Comparison of ENCODE assay signal across 8 cellular contexts in genomic region chr13:39684531-39685137, GRCh38. TPM values are rescaled to one million over a fixed set of nuclear protein-coding genes. Genes with fewer than 3 reads are reported as not detected.
DNase-seq lines count a peak whose midpoint lies in the region; ATAC-seq and TF ChIP-seq lines count a peak whose summit lies in the region.

No MANE protein-coding gene starts in this region.

- H3K79me2 ChIP-seq in HCT116 (ENCODE audit: insufficient read depth, low read length): no peaks in the 10 kb centered on the region

- 67 to 75% (median 70%) methylated on average over 3 of the region's 3 CpGs for WGBS in spleen, 5 donors

- H3K27ac Mint-ChIP-seq in activated naive CD8-positive, alpha-beta T cell treated with anti-CD3 and anti-CD28 coated beads, Interleukin-2, amount 50 U/mL, for 24 hours: no peak overlapping the region

- H3K27ac ChIP-seq in HCT116 (ENCODE audit: low read depth, low read length) (no peak overlapping the region), RWPE2 (ENCODE audit: poor library complexity, severe bottlenecking) (no peak overlapping the region), spleen (no peak overlapping the region)

- DNase-seq in Ammon's horn (ENCODE audit: low spot score) (peak; percentile 5), HCT116 (ENCODE audit: low read depth, low spot score) (peak; percentile 15), RWPE2 (ENCODE audit: low spot score) (no peak), foreskin melanocyte (peak; percentile 35), spleen (no peak), HPDE6-E6E7 (ENCODE audit: extremely low spot score) (no peak)
- DNase-seq in activated naive CD8-positive, alpha-beta T cell treated with anti-CD3 and anti-CD28 coated beads, Interleukin-2, amount 50 U/mL, for 24 hours: no peak

- H3K4me2 ChIP-seq in HCT116 (ENCODE audit: low read length): no peak overlapping the region

- POLR2A ChIA-PET in HCT116 (lab: Charles Lee): no interaction called here

- H3K4me1 ChIP-seq in HCT116 (ENCODE audit: control insufficient read depth in 1 of 2, insufficient read depth in 2 of 2, low read length in 2 of 2) (no peaks in the 10 kb centered on the region), RWPE2 (ENCODE audit: insufficient read depth, poor library complexity, severe bottlenecking) (no peaks in the 10 kb centered on the region), spleen (peaks cover 0 to 12% (median 0%) of the 10 kb centered on the region in 6 donors)

- H3K4me3 ChIP-seq in HCT116 (replicated peaks in 1 of 2; ENCODE audit: low read depth in 1 of 2, low read length in 2 of 2) (no peak overlapping the region), RWPE2 (ENCODE audit: severe bottlenecking) (no peak overlapping the region), spleen (no peak overlapping the region)

- H2AFZ ChIP-seq in HCT116 (ENCODE audit: low read depth, low read length, poor library complexity, severe bottlenecking): no peak overlapping the region

- BruUV-seq in HCT116 (replicated peaks; lab: Mats Ljungman, UMichigan): no TSS peak

- TF ChIP-seq RAD21 in HCT116 (IDR thresholded peaks at IDR 0.05; ENCODE audit: low read depth): peak; percentile 39

- H3K27me3 ChIP-seq in HCT116 (ENCODE audit: insufficient read depth, low read length): no peaks in the 10 kb centered on the region
- H3K27me3 ChIP-seq in RWPE2 (ENCODE audit: insufficient read depth, poor library complexity, severe bottlenecking): no peaks in the 10 kb centered on the region
- H3K27me3 ChIP-seq in spleen (replicated peaks in 1 of 7): no peaks in the 10 kb centered on the region

- RAD21 ChIA-PET in HCT116 (lab: Charles Lee; ENCODE audit: low non-redundant PET in 1 of 2, low total read pairs in 2 of 2, uncharacterized antibody in 2 of 2, unreplicated experiment in 2 of 2): no interaction called here

- peak; percentile 67 for ATAC-seq in HCT116
- ATAC-seq in RWPE2 (ENCODE audit: low read depth): 0 out of 3 replicates have a peak, but pooled peaks have one; percentile 29
- no peak for ATAC-seq in HG03196 (IDR thresholded peaks at IDR 0.05; ENCODE audit: unreplicated experiment)
- ATAC-seq in activated naive CD8-positive, alpha-beta T cell treated with anti-CD3 and anti-CD28 coated beads, Interleukin-2, amount 50 U/mL, for 24 hours: no peak

- no peaks in the 10 kb centered on the region for H4K20me1 ChIP-seq in HCT116 (ENCODE audit: insufficient read depth)

- H3K4me1 Mint-ChIP-seq in activated naive CD8-positive, alpha-beta T cell treated with anti-CD3 and anti-CD28 coated beads, Interleukin-2, amount 50 U/mL, for 24 hours: peaks cover 25% of the 10 kb centered on the region

- H3K9me3 Mint-ChIP-seq in activated naive CD8-positive, alpha-beta T cell treated with anti-CD3 and anti-CD28 coated beads, Interleukin-2, amount 50 U/mL, for 24 hours: no peaks in the 10 kb centered on the region

- H3K9me2 ChIP-seq in HCT116 (ENCODE audit: insufficient read depth): no peaks in the 10 kb centered on the region

- H3K4me3 Mint-ChIP-seq in activated naive CD8-positive, alpha-beta T cell treated with anti-CD3 and anti-CD28 coated beads, Interleukin-2, amount 50 U/mL, for 24 hours: no peak overlapping the region

- intact Hi-C loops in HCT116 (cut with micrococcal nuclease): loop anchor here (2.0 to 5.0 kb wide), 2 partner anchors 998 to 1093 kb away; no protein-coding TSS in a partner anchor
- intact Hi-C loops in spleen (cut with DNase I; ENCODE audit: low total_unique reads): loop anchor here (5.0 kb wide), 2 partner anchors 998 to 1093 kb away; no protein-coding TSS in a partner anchor

- H3K9ac ChIP-seq in HCT116 (ENCODE audit: low read length): no peak overlapping the region

- no peaks in the 10 kb centered on the region for H3K27me3 Mint-ChIP-seq in activated naive CD8-positive, alpha-beta T cell treated with anti-CD3 and anti-CD28 coated beads, Interleukin-2, amount 50 U/mL, for 24 hours

- H3K36me3 Mint-ChIP-seq in activated naive CD8-positive, alpha-beta T cell treated with anti-CD3 and anti-CD28 coated beads, Interleukin-2, amount 50 U/mL, for 24 hours (ENCODE audit: low read depth): peaks cover 25% of the 10 kb centered on the region

- CTCF ChIA-PET in HCT116 (lab: Charles Lee): interaction anchor here (0.7 to 1.5 kb wide), 5 partner anchors 633 to 1365 kb away, joined by 3 to 6 read pairs (median 5); no protein-coding TSS in a partner anchor

- H3K36me3 ChIP-seq in HCT116 (ENCODE audit: control insufficient read depth in 1 of 2, insufficient read depth in 2 of 2, low read length in 2 of 2) (peaks cover 3 to 10% of the 10 kb centered on the region in 2 experiments; a peak in 1 of 4 replicates), RWPE2 (ENCODE audit: low read depth) (peaks cover 32% of the 10 kb centered on the region), spleen (peaks cover 2 to 70% (median 31%) of the 10 kb centered on the region in 6 donors)

- TF ChIP-seq POLR2A in HCT116 (IDR thresholded peaks at IDR 0.05; ENCODE audit: borderline replicate concordance, extremely low read depth, insufficient read depth, insufficient read length): no peak
- TF ChIP-seq POLR2A in spleen (IDR thresholded peaks at IDR 0.05): no peak

- TF ChIP-seq CTCF in HCT116 (IDR thresholded peaks at IDR 0.05 in 2 of 3, conservative IDR thresholded peaks at IDR 0.05 in 1 of 3; ENCODE audit: borderline replicate concordance in 1 of 3, insufficient read depth in 1 of 3, low read depth in 2 of 3, low read length in 2 of 3) (peak in 2 of 3 experiments; percentile 18 to 45; a peak in 2 of 6 replicates), RWPE2 (IDR thresholded peaks at IDR 0.05; ENCODE audit: poor library complexity, severe bottlenecking) (peak; percentile 54), spleen (IDR thresholded peaks at IDR 0.05 in 8 of 11, conservative IDR thresholded peaks at IDR 0.05 in 3 of 11) (peak in 9 of 11 experiments; percentile 13 to 70 (median 51))

- H3K9me3 ChIP-seq in HCT116 (ENCODE audit: control insufficient read depth in 1 of 2, insufficient read depth in 1 of 2, low read depth in 1 of 2, low read length in 2 of 2): no peaks in the 10 kb centered on the region
- H3K9me3 ChIP-seq in RWPE2 (ENCODE audit: severe bottlenecking): no peaks in the 10 kb centered on the region
- no peaks in the 10 kb centered on the region for H3K9me3 ChIP-seq in spleen

TF ChIP-seq in HCT116, 20 proteins besides CTCF, POLR2A, EP300 and RAD21 (continues in another document):
- TF ChIP-seq ZFX (IDR thresholded peaks at IDR 0.05) (no peak), CEBPB (IDR thresholded peaks at IDR 0.05; ENCODE audit: low read depth) (no peak), FOSL1 (IDR thresholded peaks at IDR 0.05; ENCODE audit: low read depth) (no peak), EZH2phosphoT487 (IDR thresholded peaks at IDR 0.05; ENCODE audit: borderline replicate concordance) (no peak), SIN3A (IDR thresholded peaks at IDR 0.05; ENCODE audit: low read depth) (no peak), POLR2AphosphoS5 (IDR thresholded peaks at IDR 0.05; ENCODE audit: low read depth, low read length) (no peak), SRF (IDR thresholded peaks at IDR 0.05; ENCODE audit: low read depth) (no peak), TCF7L2 (IDR thresholded peaks at IDR 0.05; ENCODE audit: borderline replicate concordance, extremely low read depth, insufficient read depth, insufficient read length) (no peak)
- TF ChIP-seq, protein P1, sequence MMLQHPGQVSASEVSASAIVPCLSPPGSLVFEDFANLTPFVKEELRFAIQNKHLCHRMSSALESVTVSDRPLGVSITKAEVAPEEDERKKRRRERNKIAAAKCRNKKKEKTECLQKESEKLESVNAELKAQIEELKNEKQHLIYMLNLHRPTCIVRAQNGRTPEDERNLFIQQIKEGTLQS (IDR thresholded peaks at IDR 0.05): no peak
- TF ChIP-seq, protein P2, sequence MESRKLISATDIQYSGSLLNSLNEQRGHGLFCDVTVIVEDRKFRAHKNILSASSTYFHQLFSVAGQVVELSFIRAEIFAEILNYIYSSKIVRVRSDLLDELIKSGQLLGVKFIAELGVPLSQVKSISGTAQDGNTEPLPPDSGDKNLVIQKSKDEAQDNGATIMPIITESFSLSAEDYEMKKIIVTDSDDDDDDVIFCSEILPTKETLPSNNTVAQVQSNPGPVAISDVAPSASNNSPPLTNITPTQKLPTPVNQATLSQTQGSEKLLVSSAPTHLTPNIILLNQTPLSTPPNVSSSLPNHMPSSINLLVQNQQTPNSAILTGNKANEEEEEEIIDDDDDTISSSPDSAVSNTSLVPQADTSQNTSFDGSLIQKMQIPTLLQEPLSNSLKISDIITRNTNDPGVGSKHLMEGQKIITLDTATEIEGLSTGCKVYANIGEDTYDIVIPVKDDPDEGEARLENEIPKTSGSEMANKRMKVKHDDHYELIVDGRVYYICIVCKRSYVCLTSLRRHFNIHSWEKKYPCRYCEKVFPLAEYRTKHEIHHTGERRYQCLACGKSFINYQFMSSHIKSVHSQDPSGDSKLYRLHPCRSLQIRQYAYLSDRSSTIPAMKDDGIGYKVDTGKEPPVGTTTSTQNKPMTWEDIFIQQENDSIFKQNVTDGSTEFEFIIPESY (IDR thresholded peaks at IDR 0.05; ENCODE audit: extremely low read depth, insufficient replicate concordance, low read length): no peak
- TF ChIP-seq, protein P3, sequence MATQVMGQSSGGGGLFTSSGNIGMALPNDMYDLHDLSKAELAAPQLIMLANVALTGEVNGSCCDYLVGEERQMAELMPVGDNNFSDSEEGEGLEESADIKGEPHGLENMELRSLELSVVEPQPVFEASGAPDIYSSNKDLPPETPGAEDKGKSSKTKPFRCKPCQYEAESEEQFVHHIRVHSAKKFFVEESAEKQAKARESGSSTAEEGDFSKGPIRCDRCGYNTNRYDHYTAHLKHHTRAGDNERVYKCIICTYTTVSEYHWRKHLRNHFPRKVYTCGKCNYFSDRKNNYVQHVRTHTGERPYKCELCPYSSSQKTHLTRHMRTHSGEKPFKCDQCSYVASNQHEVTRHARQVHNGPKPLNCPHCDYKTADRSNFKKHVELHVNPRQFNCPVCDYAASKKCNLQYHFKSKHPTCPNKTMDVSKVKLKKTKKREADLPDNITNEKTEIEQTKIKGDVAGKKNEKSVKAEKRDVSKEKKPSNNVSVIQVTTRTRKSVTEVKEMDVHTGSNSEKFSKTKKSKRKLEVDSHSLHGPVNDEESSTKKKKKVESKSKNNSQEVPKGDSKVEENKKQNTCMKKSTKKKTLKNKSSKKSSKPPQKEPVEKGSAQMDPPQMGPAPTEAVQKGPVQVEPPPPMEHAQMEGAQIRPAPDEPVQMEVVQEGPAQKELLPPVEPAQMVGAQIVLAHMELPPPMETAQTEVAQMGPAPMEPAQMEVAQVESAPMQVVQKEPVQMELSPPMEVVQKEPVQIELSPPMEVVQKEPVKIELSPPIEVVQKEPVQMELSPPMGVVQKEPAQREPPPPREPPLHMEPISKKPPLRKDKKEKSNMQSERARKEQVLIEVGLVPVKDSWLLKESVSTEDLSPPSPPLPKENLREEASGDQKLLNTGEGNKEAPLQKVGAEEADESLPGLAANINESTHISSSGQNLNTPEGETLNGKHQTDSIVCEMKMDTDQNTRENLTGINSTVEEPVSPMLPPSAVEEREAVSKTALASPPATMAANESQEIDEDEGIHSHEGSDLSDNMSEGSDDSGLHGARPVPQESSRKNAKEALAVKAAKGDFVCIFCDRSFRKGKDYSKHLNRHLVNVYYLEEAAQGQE (IDR thresholded peaks at IDR 0.05; ENCODE audit: low read depth): no peak

RNA-seq across cellular contexts. Expression of gene COG6, which starts 29.2 kb away (rescaled TPM):
- total RNA-seq in HCT116 (2021; ENCODE audit: unreplicated experiment): 33.6 TPM
- 7.5 and 10.7 TPM in 2 replicates for polyA plus RNA-seq in HCT116 (2012)
- 10 to 100 TPM; 18.6 to 41.9 (median 29.4) TPM for total RNA-seq in spleen
- polyA plus RNA-seq in spleen: 1 to 10 TPM; 5.7 to 8.8 (median 6.6) TPM

Comparison
In these comparisons a context has a peak if more than half of its experiments do, and no peak if none do; other contexts are left out.
1. DNase-seq: peak in Ammon's horn (single experiment), HCT116 (single experiment) and foreskin melanocyte (single experiment); none in RWPE2 (single experiment), spleen (single experiment), activated naive CD8-positive, alpha-beta T cell treated with anti-CD3 and anti-CD28 coated beads, Interleukin-2, amount 50 U/mL, for 24 hours (single experiment) and HPDE6-E6E7 (single experiment).
2. ATAC-seq: peak in HCT116 (single experiment) and RWPE2 (single experiment); none in HG03196 (single experiment) and activated naive CD8-positive, alpha-beta T cell treated with anti-CD3 and anti-CD28 coated beads, Interleukin-2, amount 50 U/mL, for 24 hours (single experiment).
3. Peak in every context shown above with its lines, with median percentiles within 50 percentile points of each other: CTCF ChIP-seq.